ENCODE assay signal across 8 cellular contexts in genomic region chr18:63074987-63075404, GRCh38.
DNase-seq lines count a peak whose midpoint lies in the region; ATAC-seq, FAIRE-seq and TF ChIP-seq lines count a peak whose summit lies in the region.

No MANE protein-coding gene starts in this region.

- H3K36me3 ChIP-seq in BLaER1 (no peaks in the 10 kb centered on the region), WERI-Rb-1 (no peaks in the 10 kb centered on the region), bronchial epithelial cell (ENCODE audit: control insufficient read depth, insufficient read depth, low read length) (no peaks in the 10 kb centered on the region), small intestine (ENCODE audit: control insufficient read depth in 2 of 2, insufficient read depth in 2 of 2, low read length in 2 of 2) (no peaks in the 10 kb centered on the region)

- TF ChIP-seq CTCF in WERI-Rb-1 (IDR thresholded peaks at IDR 0.05; ENCODE audit: low read depth, low read length) (no peak), bronchial epithelial cell (IDR thresholded peaks at IDR 0.05; ENCODE audit: insufficient read depth, low read length, severe bottlenecking) (no peak)

- ATAC-seq in GM21423 (IDR thresholded peaks at IDR 0.05; ENCODE audit: unreplicated experiment) (peak; percentile 34), HG03378 (IDR thresholded peaks at IDR 0.05; ENCODE audit: unreplicated experiment) (no peak)

- H4K20me1 ChIP-seq in BLaER1 = no peaks in the 10 kb centered on the region

- no peaks in the 10 kb centered on the region for H3K27me3 ChIP-seq in BLaER1
- no peaks in the 10 kb centered on the region for H3K27me3 ChIP-seq in WERI-Rb-1 (ENCODE audit: insufficient read depth, low read depth, severe bottlenecking)
- H3K27me3 ChIP-seq in bronchial epithelial cell (ENCODE audit: control insufficient read depth, insufficient read depth, low read length) = no peaks in the 10 kb centered on the region
- no peaks in the 10 kb centered on the region for H3K27me3 ChIP-seq in small intestine (ENCODE audit: control insufficient read depth in 2 of 2, insufficient read depth in 2 of 2, low read length in 2 of 2)

- DNase-seq in NCI-H1092 treated with DMSO at 0.1 percent for 48 hours (lab: John Stamatoyannopoulos, UW) (peak; percentile 72), WERI-Rb-1 (peak; percentile 84), bronchial epithelial cell (ENCODE audit: low read depth) (peak; percentile 76), iPS-NIHi7 (ENCODE audit: extremely low spot score) (peak; percentile 91), small intestine (peak; percentile 82)

- H3K9me3 ChIP-seq in BLaER1 (peaks cover 4% of the 10 kb centered on the region), WERI-Rb-1 (ENCODE audit: severe bottlenecking) (peaks cover 2% of the 10 kb centered on the region), small intestine (ENCODE audit: control insufficient read depth, low read depth) (no peaks in the 10 kb centered on the region)

- H3K4me1 ChIP-seq in BLaER1 = peaks cover 50% of the 10 kb centered on the region
- H3K4me1 ChIP-seq in small intestine (ENCODE audit: control insufficient read depth in 2 of 2, insufficient read depth in 1 of 2, low read depth in 1 of 2, low read length in 1 of 2) = no peaks in the 10 kb centered on the region

- 2 to 4% (median 4%) methylated on average over 19 of the region's 19 CpGs for WGBS in small intestine, 3 donors

- peak overlapping the region; percentile 59 for H3K9ac ChIP-seq in BLaER1

- H3K4me3 ChIP-seq in BLaER1 = peak overlapping the region; percentile 58
- peak overlapping the region; percentile 51 for H3K4me3 ChIP-seq in WERI-Rb-1 (ENCODE audit: low read depth, low read length)
- peak overlapping the region; percentile 58 for H3K4me3 ChIP-seq in bronchial epithelial cell (ENCODE audit: low read depth, low read length)
- H3K4me3 ChIP-seq in small intestine (ENCODE audit: low read depth in 1 of 2, low read length in 2 of 2) = peak overlapping the region in 1 of 2 donors; percentile 47

- peak overlapping the region; percentile 72 for H3K4me2 ChIP-seq in BLaER1

- H3K27ac ChIP-seq in BLaER1 (peak overlapping the region; percentile 32; the same call in 1 of the 2 replicates), WERI-Rb-1 (no peak overlapping the region), small intestine (ENCODE audit: low read depth in 1 of 2, low read length in 1 of 2) (peak overlapping the region; percentile 52 to 85)

- FAIRE-seq in bronchial epithelial cell (lab: Jason Lieb, UNC) = no peak
- FAIRE-seq in small intestine (lab: Jason Lieb, UNC) = no peak
